ENCODE assay signal across 12 cellular contexts in genomic region chr15:28107894-28108255, GRCh38. TPM values are rescaled to one million over a fixed set of nuclear protein-coding genes. Genes with fewer than 3 reads are reported as not detected.
DNase-seq lines count a peak whose midpoint lies in the region; ATAC-seq and TF ChIP-seq lines count a peak whose summit lies in the region.
"Had no signal": no experiment of that assay in that cellular context is flagged by ENCODE, and none has a peak within 500 bp of the region (broad histone marks: within the 10 kb centered on the region; RNA-seq: fewer than 3 reads in every experiment).

No MANE protein-coding gene starts in this region.

- H3K4me1 ChIP-seq in esophagus muscularis mucosa (peaks cover 12 to 37% (median 32%) of the 10 kb centered on the region in 4 donors), spleen (peaks cover 5 to 22% (median 18%) of the 10 kb centered on the region in 6 donors), gastrocnemius medialis (peaks cover 4 to 11% of the 10 kb centered on the region in 2 donors), tibial nerve (peaks cover 0 to 17% (median 13%) of the 10 kb centered on the region in 4 donors)

- H3K27me3 Mint-ChIP-seq in activated T-cell treated with anti-CD3 and anti-CD28 coated beads, Interleukin-2, amount 50 U/mL, for 24 hours, result peaks cover 34% of the 10 kb centered on the region
- H3K27me3 Mint-ChIP-seq in T-helper 2 cell treated with Interferon-gamma antibody and Interleukin-4, amounts not matched to agents 5 μg/mL and 100 μg/mL, for 36 hours (ENCODE audit: low read depth), result peaks cover 27% of the 10 kb centered on the region

- DNase-seq in activated T-cell treated with anti-CD3 and anti-CD28 coated beads, Interleukin-2, amount 50 U/mL, for 24 hours, result no peak
- DNase-seq in activated T-cell treated with anti-CD3 and anti-CD28 coated beads for 4 hours (no peak), esophagus muscularis mucosa (ENCODE audit: extremely low spot score) (no peak), spleen (no peak), NCI-H226 (no peak), gastrocnemius medialis (no peak), tibial nerve (ENCODE audit: low spot score in 2 of 2) (no peak)
- DNase-seq in T-helper 2 cell treated with Interferon-gamma antibody and Interleukin-4, amounts not matched to agents 5 μg/mL and 100 μg/mL, for 36 hours (ENCODE audit: low spot score), result no peak
- DNase-seq: ACHN; activated gamma-delta T cell treated with Interleukin-2 at 50 U/mL for 16 hours; NK-92 treated with Interleukin-12 subunit alpha and Interleukin-12 subunit beta, amount 100 ng/mL, for 24 hours; T1000 had no signal

- peaks cover 10% of the 10 kb centered on the region for H3K4me1 Mint-ChIP-seq in activated T-cell treated with anti-CD3 and anti-CD28 coated beads, Interleukin-2, amount 50 U/mL, for 24 hours (ENCODE audit: low read depth)
- peaks cover 9% of the 10 kb centered on the region for H3K4me1 Mint-ChIP-seq in T-helper 2 cell treated with Interferon-gamma antibody and Interleukin-4, amounts not matched to agents 5 μg/mL and 100 μg/mL, for 36 hours (ENCODE audit: low read depth)

- 67% methylated on average over 8 of the region's 9 CpGs for WGBS in esophagus muscularis mucosa
- WGBS in spleen, 5 donors, result 15 to 37% (median 18%) methylated on average over 4 to 9 of the region's 9 CpGs
- WGBS in tibial nerve, 2 donors, result 36 to 48% methylated on average over 9 of the region's 9 CpGs

- no peak for TF ChIP-seq POLR2A in esophagus muscularis mucosa (IDR thresholded peaks at IDR 0.05; ENCODE audit: low read depth)
- TF ChIP-seq POLR2A in spleen (IDR thresholded peaks at IDR 0.05), result no peak
- no peak for TF ChIP-seq POLR2A in gastrocnemius medialis (IDR thresholded peaks at IDR 0.05)
- TF ChIP-seq POLR2A in tibial nerve (IDR thresholded peaks at IDR 0.05), result no peak

- H3K27ac ChIP-seq in esophagus muscularis mucosa (replicated peaks in 1 of 4) (no peak overlapping the region), spleen (no peak overlapping the region), gastrocnemius medialis (no peak overlapping the region), tibial nerve (no peak overlapping the region)

- in situ Hi-C loops in gastrocnemius medialis (cut with MboI; ENCODE audit: low sequenced_read_pairs in 4 of 4), result no loop called here

- ATAC-seq in gastrocnemius medialis, result no peak

- H3K27ac Mint-ChIP-seq in activated T-cell treated with anti-CD3 and anti-CD28 coated beads, Interleukin-2, amount 50 U/mL, for 24 hours, result no peak overlapping the region
- no peak overlapping the region for H3K27ac Mint-ChIP-seq in T-helper 2 cell treated with Interferon-gamma antibody and Interleukin-4, amounts not matched to agents 5 μg/mL and 100 μg/mL, for 36 hours

- intact Hi-C loops in esophagus muscularis mucosa (cut with DNase I), result no loop called here
- intact Hi-C loops in spleen (cut with DNase I; ENCODE audit: low total_unique reads), result no loop called here
- intact Hi-C loops in gastrocnemius medialis (cut with DNase I; ENCODE audit: low total_unique reads), result no loop called here

- H3K36me3 ChIP-seq in esophagus muscularis mucosa, result peaks cover 14 to 22% (median 19%) of the 10 kb centered on the region in 4 donors
- H3K36me3 ChIP-seq in spleen, result peaks cover 0 to 24% (median 19%) of the 10 kb centered on the region in 6 donors
- peaks cover 0 to 17% of the 10 kb centered on the region in 2 donors for H3K36me3 ChIP-seq in gastrocnemius medialis
- peaks cover 0 to 21% (median 4%) of the 10 kb centered on the region in 3 donors for H3K36me3 ChIP-seq in tibial nerve

- TF ChIP-seq CTCF in esophagus muscularis mucosa (IDR thresholded peaks at IDR 0.05) (no peak), spleen (IDR thresholded peaks at IDR 0.05 in 8 of 11, conservative IDR thresholded peaks at IDR 0.05 in 3 of 11) (no peak), gastrocnemius medialis (IDR thresholded peaks at IDR 0.05 in 4 of 5, conservative IDR thresholded peaks at IDR 0.05 in 1 of 5) (no peak), tibial nerve (IDR thresholded peaks at IDR 0.05) (no peak)

- H3K27me3 ChIP-seq in esophagus muscularis mucosa (peaks cover 0 to 35% (median 0%) of the 10 kb centered on the region in 4 donors), spleen (replicated peaks in 1 of 7) (peaks cover 0 to 47% (median 17%) of the 10 kb centered on the region in 7 donors), gastrocnemius medialis (peaks cover 17 to 20% (median 18%) of the 10 kb centered on the region in 3 donors), tibial nerve (peaks cover 0 to 14% of the 10 kb centered on the region in 2 donors)

- H3K9me3 ChIP-seq in esophagus muscularis mucosa (no peaks in the 10 kb centered on the region), spleen (no peaks in the 10 kb centered on the region), gastrocnemius medialis (no peaks in the 10 kb centered on the region), tibial nerve (no peaks in the 10 kb centered on the region)

- TF ChIP-seq EP300 in esophagus muscularis mucosa (IDR thresholded peaks at IDR 0.05), result no peak
- no peak for TF ChIP-seq EP300 in tibial nerve (IDR thresholded peaks at IDR 0.05)

- peaks cover 17% of the 10 kb centered on the region for H3K36me3 Mint-ChIP-seq in activated T-cell treated with anti-CD3 and anti-CD28 coated beads, Interleukin-2, amount 50 U/mL, for 24 hours (ENCODE audit: low read depth)
- H3K36me3 Mint-ChIP-seq in T-helper 2 cell treated with Interferon-gamma antibody and Interleukin-4, amounts not matched to agents 5 μg/mL and 100 μg/mL, for 36 hours (ENCODE audit: low read depth), result peaks cover 11% of the 10 kb centered on the region

- peak overlapping the region; percentile 78 for H3K4me3 Mint-ChIP-seq in activated T-cell treated with anti-CD3 and anti-CD28 coated beads, Interleukin-2, amount 50 U/mL, for 24 hours
- peak overlapping the region; percentile 48 for H3K4me3 Mint-ChIP-seq in T-helper 2 cell treated with Interferon-gamma antibody and Interleukin-4, amounts not matched to agents 5 μg/mL and 100 μg/mL, for 36 hours

- no peaks in the 10 kb centered on the region for H3K9me3 Mint-ChIP-seq in activated T-cell treated with anti-CD3 and anti-CD28 coated beads, Interleukin-2, amount 50 U/mL, for 24 hours
- no peaks in the 10 kb centered on the region for H3K9me3 Mint-ChIP-seq in T-helper 2 cell treated with Interferon-gamma antibody and Interleukin-4, amounts not matched to agents 5 μg/mL and 100 μg/mL, for 36 hours

- peak overlapping the region; percentile 59 to 64 (median 62) for H3K4me3 ChIP-seq in esophagus muscularis mucosa
- H3K4me3 ChIP-seq in spleen, result peak overlapping the region in 6 of 8 donors; percentile 44 to 72 (median 52)
- H3K4me3 ChIP-seq in gastrocnemius medialis, result peak overlapping the region in 1 of 4 donors; percentile 62
- H3K4me3 ChIP-seq in tibial nerve, result peak overlapping the region in 2 of 4 donors; percentile 60 to 69

RNA-seq across cellular contexts. Expression of gene OCA2, which starts 8.8 kb away (rescaled TPM):
- total RNA-seq in esophagus muscularis mucosa, result 1 to 10 TPM in 1 of 4 donors, under 1 TPM in 3; 0.17 to 1.2 (median 0.24) TPM
- total RNA-seq in spleen, result 1 to 10 TPM in 4 of 7 donors, under 1 TPM in 3; 0.39 to 3.0 (median 1.0) TPM
- polyA plus RNA-seq in spleen, result 1 to 10 TPM in 1 of 3 donors, under 1 TPM in 2; 0.86 to 1.2 (median 1.00) TPM
- total RNA-seq in gastrocnemius medialis, result under 1 TPM in 3 of 4 donors, not detected in 1; 0.16 to 0.63 (median 0.41) TPM
- 10 to 100 TPM in 1 of 4 donors, 1 to 10 TPM in 2, not detected in 1; 2.7 to 19.7 (median 6.5) TPM for total RNA-seq in tibial nerve
